In genomic region chr9:2872307-2872940, GRCh38 we compare ENCODE assay signal across 8 cellular contexts. TPM values are rescaled to one million over a fixed set of nuclear protein-coding genes. Genes with fewer than 3 reads are reported as not detected.
DNase-seq lines count a peak whose midpoint lies in the region; ATAC-seq, FAIRE-seq and TF ChIP-seq lines count a peak whose summit lies in the region.

No MANE protein-coding gene starts in this region.

- no peaks in the 10 kb centered on the region for H3K36me3 ChIP-seq in ovary

- H3K9me3 Mint-ChIP-seq in Calu3 (ENCODE audit: low read depth, unreplicated experiment) = no peaks in the 10 kb centered on the region
- no peaks in the 10 kb centered on the region for H3K9me3 Mint-ChIP-seq in T-cell
- H3K9me3 Mint-ChIP-seq in activated CD4-positive, alpha-beta T cell treated with anti-CD3 and anti-CD28 coated beads for 36 hours (ENCODE audit: low read depth) = no peaks in the 10 kb centered on the region

- H3K27me3 Mint-ChIP-seq in Calu3 (ENCODE audit: unreplicated experiment) (peaks cover 92% of the 10 kb centered on the region), T-cell (peaks cover 10 to 13% of the 10 kb centered on the region in 2 donors)
- H3K27me3 Mint-ChIP-seq in activated CD4-positive, alpha-beta T cell treated with anti-CD3 and anti-CD28 coated beads for 36 hours = peaks cover 12% of the 10 kb centered on the region

- no peak for TF ChIP-seq CTCF in Calu3 (IDR thresholded peaks at IDR 0.05; ENCODE audit: unreplicated experiment)
- no peak for TF ChIP-seq CTCF in ovary (IDR thresholded peaks at IDR 0.05)

- POLR2A ChIA-PET in T-cell (lab: Charles Lee) = no interaction called here
- POLR2A ChIA-PET in activated CD4-positive, alpha-beta T cell treated with anti-CD3 and anti-CD28 coated beads for 36 hours (lab: Charles Lee) = no interaction called here

- H3K36me3 Mint-ChIP-seq in Calu3 (ENCODE audit: insufficient read depth, unreplicated experiment) = no peaks in the 10 kb centered on the region
- H3K36me3 Mint-ChIP-seq in T-cell = no peaks in the 10 kb centered on the region
- no peaks in the 10 kb centered on the region for H3K36me3 Mint-ChIP-seq in activated CD4-positive, alpha-beta T cell treated with anti-CD3 and anti-CD28 coated beads for 36 hours (ENCODE audit: low read depth)

- H3K4me3 ChIP-seq in ovary = no peak overlapping the region

- no peak overlapping the region for H3K27ac ChIP-seq in ovary

- DNase-seq in Calu3 (peak; percentile 2), HuH-7 (ENCODE audit: low spot score) (peak; percentile 20), T-cell (peak in 5 of 34 experiments; percentile 3 to 8 (median 5)), RKO (ENCODE audit: low spot score) (no peak), ovary (no peak)
- no peak for DNase-seq in activated CD4-positive, alpha-beta T cell treated with anti-CD3 and anti-CD28 coated beads for 36 hours

- intact Hi-C loops in Calu3 (cut with micrococcal nuclease; ENCODE audit: unreplicated experiment) (loop anchor here (5.0 kb wide), 2 partner anchors 310 to 570 kb away; no protein-coding TSS in a partner anchor), ovary (cut with DNase I) (no loop called here)
- intact Hi-C loops in activated CD4-positive, alpha-beta T cell treated with anti-CD3 and anti-CD28 coated beads for 36 hours (cut with DNase I, micrococcal nuclease) = no loop called here

- H3K9me3 ChIP-seq in ovary = no peaks in the 10 kb centered on the region

- H3K27ac Mint-ChIP-seq in Calu3 (ENCODE audit: unreplicated experiment) (no peak overlapping the region), T-cell (peak overlapping the region; percentile 66 to 74)
- no peak overlapping the region for H3K27ac Mint-ChIP-seq in activated CD4-positive, alpha-beta T cell treated with anti-CD3 and anti-CD28 coated beads for 36 hours

- BruUV-seq in Calu3 (replicated peaks; lab: Mats Ljungman, UMichigan) = no TSS peak

- CTCF ChIA-PET in Calu3 (lab: Charles Lee) = interaction anchor here (0.5 kb wide), 1 partner anchor 1187 kb away, joined by 3 read pairs; no protein-coding TSS in a partner anchor
- CTCF ChIA-PET in T-cell (lab: Charles Lee) = interaction anchor here in 1 of 2 donors (0.7 kb wide), 1 partner anchor 76 kb away, joined by 3 read pairs; no protein-coding TSS in a partner anchor
- CTCF ChIA-PET in activated CD4-positive, alpha-beta T cell treated with anti-CD3 and anti-CD28 coated beads for 36 hours (lab: Charles Lee) = interaction anchor here (2.1 kb wide), 1 partner anchor 14 kb away, joined by 10 read pairs; no protein-coding TSS in a partner anchor

- no peaks in the 10 kb centered on the region for H3K4me1 Mint-ChIP-seq in Calu3 (ENCODE audit: low read depth, unreplicated experiment)
- peaks cover 21 to 36% (median 24%) of the 10 kb centered on the region in 3 donors for H3K4me1 Mint-ChIP-seq in T-cell
- peaks cover 10% of the 10 kb centered on the region for H3K4me1 Mint-ChIP-seq in activated CD4-positive, alpha-beta T cell treated with anti-CD3 and anti-CD28 coated beads for 36 hours

- H3K27me3 ChIP-seq in ovary = no peaks in the 10 kb centered on the region

- ATAC-seq in T-cell (replicated peaks in 1 of 4) (peak; percentile 46 to 79 (median 55)), HG03196 (IDR thresholded peaks at IDR 0.05; ENCODE audit: unreplicated experiment) (no peak)
- no peak for ATAC-seq in activated CD4-positive, alpha-beta T cell treated with anti-CD3 and anti-CD28 coated beads for 36 hours

- H3K4me3 Mint-ChIP-seq in Calu3 (ENCODE audit: low read depth, unreplicated experiment) = no peak overlapping the region
- H3K4me3 Mint-ChIP-seq in T-cell = peak overlapping the region in 1 of 3 donors; percentile 6
- H3K4me3 Mint-ChIP-seq in activated CD4-positive, alpha-beta T cell treated with anti-CD3 and anti-CD28 coated beads for 36 hours = no peak overlapping the region

- peaks cover 2% of the 10 kb centered on the region for H3K4me1 ChIP-seq in ovary (ENCODE audit: insufficient read depth)

- peak; percentile 92 for FAIRE-seq in islet of Langerhans (lab: Jason Lieb, UNC)

- TF ChIP-seq POLR2A in ovary (IDR thresholded peaks at IDR 0.05) = no peak

- WGBS in ovary, 3 donors = 6 to 15% (median 8%) methylated on average over 6 of the region's 6 CpGs

- no peak for TF ChIP-seq EP300 in ovary (IDR thresholded peaks at IDR 0.05)

RNA-seq across cellular contexts. Expression of gene PUM3, which starts 28.5 kb away (rescaled TPM):
- total RNA-seq in Calu3 (2022) = 48.9 and 56.3 TPM in 2 replicates
- total RNA-seq in T-cell = 10 to 100 TPM; 31.1 to 45.2 (median 36.8) TPM
- 100 to 1,000 TPM; 111 to 112 TPM for total RNA-seq in activated CD4-positive, alpha-beta T cell treated with anti-CD3 and anti-CD28 coated beads for 36 hours
- total RNA-seq in ovary = 10 to 100 TPM; 33.7 to 76.8 (median 41.0) TPM
- 10 to 100 TPM; 14.6 to 21.9 TPM for polyA plus RNA-seq in ovary

Comparison
In these comparisons a context has a peak if more than half of its experiments do, and no peak if none do; other contexts are left out.
1. DNase-seq: peak in Calu3 (single experiment) and HuH-7 (single experiment); none in RKO (single experiment), activated CD4-positive, alpha-beta T cell treated with anti-CD3 and anti-CD28 coated beads for 36 hours (single experiment) and ovary (0 of 5).
2. H3K27ac Mint-ChIP-seq: peak in T-cell (2 of 2); none in Calu3 (single experiment) and activated CD4-positive, alpha-beta T cell treated with anti-CD3 and anti-CD28 coated beads for 36 hours (single experiment).
3. ATAC-seq: peak in T-cell (4 of 4); none in activated CD4-positive, alpha-beta T cell treated with anti-CD3 and anti-CD28 coated beads for 36 hours (single experiment) and HG03196 (single experiment).